Comparison of ENCODE assay signal across 8 cellular contexts in genomic region chr2:240557808-240558207, GRCh38. TPM values are rescaled to one million over a fixed set of nuclear protein-coding genes. Genes with fewer than 3 reads are reported as not detected.
DNase-seq lines count a peak whose midpoint lies in the region; ATAC-seq and TF ChIP-seq lines count a peak whose summit lies in the region.

Gene ANKMY1 (minus strand): TSS chr2:240557988. CDS start chr2:240557335, 653 bp downstream.

- no peak for TF ChIP-seq CTCF in esophagus squamous epithelium (IDR thresholded peaks at IDR 0.05)

- WGBS in esophagus squamous epithelium, 2 donors: no CpG with 5 or more reads among the region's 47 CpGs

- ATAC-seq in GM19395 (IDR thresholded peaks at IDR 0.05; ENCODE audit: unreplicated experiment) (no peak), HG03571 (IDR thresholded peaks at IDR 0.05; ENCODE audit: unreplicated experiment) (no peak)

- H3K4me1 ChIP-seq in esophagus squamous epithelium (peaks cover 28 to 57% (median 42%) of the 10 kb centered on the region in 3 donors), muscle layer of colon (ENCODE audit: insufficient read depth, low read length) (peaks cover 23% of the 10 kb centered on the region), subcutaneous abdominal adipose tissue (ENCODE audit: control insufficient read depth in 5 of 5, insufficient read depth in 5 of 5, low read length in 5 of 5) (peaks cover 0 to 54% (median 47%) of the 10 kb centered on the region in 5 donors)

- intact Hi-C loops in esophagus squamous epithelium (cut with DNase I): no loop called here

- H3K9ac ChIP-seq in muscle layer of colon (ENCODE audit: low read length) (no peak within 1 kb of the TSS), subcutaneous abdominal adipose tissue (ENCODE audit: low read length in 5 of 5) (peak within 1 kb of the TSS in 2 of 5 donors; percentile 21 to 45)

- peak; percentile 84 for DNase-seq in Ammon's horn (ENCODE audit: low spot score)
- peak; percentile 61 to 71 for DNase-seq in NCI-H1930 (lab: John Stamatoyannopoulos, UW)
- DNase-seq in activated T-cell treated with anti-CD3 and anti-CD28 coated beads, Interleukin-2, amount 50 U/mL, for 1 hour: peak; percentile 73
- DNase-seq in esophagus squamous epithelium (lab: John Stamatoyannopoulos, UW): no peak

- no peak for TF ChIP-seq POLR2A in esophagus squamous epithelium (IDR thresholded peaks at IDR 0.05)

- H3K36me3 ChIP-seq in esophagus squamous epithelium: peaks cover 0 to 33% (median 3%) of the 10 kb centered on the region in 3 donors
- H3K36me3 ChIP-seq in muscle layer of colon (ENCODE audit: insufficient read depth, low read length): no peaks in the 10 kb centered on the region
- peaks cover 0 to 9% (median 2%) of the 10 kb centered on the region in 5 donors for H3K36me3 ChIP-seq in subcutaneous abdominal adipose tissue (ENCODE audit: control insufficient read depth in 5 of 5, insufficient read depth in 5 of 5, low read length in 5 of 5)

- H3K9me3 ChIP-seq in esophagus squamous epithelium: no peaks in the 10 kb centered on the region
- H3K9me3 ChIP-seq in muscle layer of colon (ENCODE audit: low read length): no peaks in the 10 kb centered on the region
- no peaks in the 10 kb centered on the region for H3K9me3 ChIP-seq in subcutaneous abdominal adipose tissue (ENCODE audit: control insufficient read depth in 5 of 5, low read length in 5 of 5)

- H3K27me3 ChIP-seq in esophagus squamous epithelium (no peaks in the 10 kb centered on the region), muscle layer of colon (ENCODE audit: control insufficient read depth in 1 of 2, insufficient read depth in 2 of 2, low read length in 2 of 2) (peaks cover 0 to 16% of the 10 kb centered on the region in 2 donors), subcutaneous abdominal adipose tissue (ENCODE audit: control insufficient read depth in 5 of 5, insufficient read depth in 4 of 5, low read length in 5 of 5) (peaks cover 0 to 2% (median 0%) of the 10 kb centered on the region in 5 donors)

- H3K27ac ChIP-seq in esophagus squamous epithelium (peak within 1 kb of the TSS in 1 of 4 donors; percentile 25), muscle layer of colon (ENCODE audit: low read depth, low read length) (no peak within 1 kb of the TSS), subcutaneous abdominal adipose tissue (ENCODE audit: low read depth, low read length) (no peak within 1 kb of the TSS)

- H3K4me3 ChIP-seq in esophagus squamous epithelium: peak within 1 kb of the TSS; percentile 27 to 72 (median 54)
- peak within 1 kb of the TSS; percentile 14 to 50 for H3K4me3 ChIP-seq in muscle layer of colon (ENCODE audit: low read depth in 1 of 2, low read length in 2 of 2)
- peak within 1 kb of the TSS; percentile 19 to 54 (median 42) for H3K4me3 ChIP-seq in subcutaneous abdominal adipose tissue (ENCODE audit: low read depth in 1 of 5, low read length in 5 of 5)

RNA-seq across cellular contexts. Expression of gene ANKMY1, which starts in this region (rescaled TPM):
- total RNA-seq in esophagus squamous epithelium: 10 to 100 TPM in 3 of 4 donors, 1 to 10 TPM in 1; 8.2 to 23.8 (median 17.1) TPM
